Comparison of ENCODE assay signal across 10 cellular contexts in the genomic region with DNA sequence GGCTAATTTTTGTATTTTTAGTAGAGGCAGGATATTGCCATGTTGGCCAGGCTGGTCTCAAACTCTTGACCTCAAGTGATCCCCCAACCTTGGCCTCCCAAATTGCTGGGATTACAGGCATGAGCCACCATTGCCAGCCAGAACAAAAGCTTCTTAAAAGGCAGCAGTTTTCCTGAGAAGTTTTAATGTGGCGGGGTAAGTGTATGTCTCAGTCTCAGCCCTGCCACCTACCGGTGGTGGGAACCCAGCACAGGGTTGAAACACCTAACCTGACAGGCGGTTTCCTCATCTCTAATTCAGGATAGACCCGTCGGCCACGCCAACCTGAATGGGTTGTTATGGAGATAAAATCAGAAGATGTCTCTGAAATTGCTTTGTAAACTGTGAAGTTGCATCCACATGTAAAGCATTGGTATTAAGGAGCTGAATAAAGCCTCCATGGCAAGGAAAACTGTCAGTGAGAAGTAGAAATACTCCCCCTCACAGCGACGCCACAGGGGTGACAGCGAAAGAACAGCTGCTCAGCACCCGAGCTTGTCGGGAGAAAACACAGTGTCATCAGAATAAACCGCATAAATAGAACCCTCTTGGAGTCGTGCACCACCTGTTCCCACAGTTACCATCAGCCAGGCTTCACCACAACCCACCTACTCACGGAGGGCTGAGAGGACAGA.
DNase-seq lines count a peak whose midpoint lies in the region; ATAC-seq and TF ChIP-seq lines count a peak whose summit lies in the region.
"Had no signal": no experiment of that assay in that cellular context is flagged by ENCODE, and none has a peak within 500 bp of the region (broad histone marks: within the 10 kb centered on the region; RNA-seq: fewer than 3 reads in every experiment).

No MANE protein-coding gene starts in this region.

- no peak for ATAC-seq in GM19463 (IDR thresholded peaks at IDR 0.05; ENCODE audit: unreplicated experiment)
- ATAC-seq: T-cell had no signal

- H3K27ac Mint-ChIP-seq in nephron = peak overlapping the region; percentile 93 to 96 (median 93)
- H3K27ac Mint-ChIP-seq in T-helper 2 cell treated with Interferon-gamma antibody and Interleukin-4, amounts not matched to agents 5 μg/mL and 100 μg/mL, for 36 hours = no peak overlapping the region
- H3K27ac Mint-ChIP-seq: T-cell had no signal

- peaks cover 81% of the 10 kb centered on the region for H3K4me1 Mint-ChIP-seq in nephron
- peaks cover 2% of the 10 kb centered on the region for H3K4me1 Mint-ChIP-seq in T-helper 2 cell treated with Interferon-gamma antibody and Interleukin-4, amounts not matched to agents 5 μg/mL and 100 μg/mL, for 36 hours (ENCODE audit: low read depth)

- H3K27me3 Mint-ChIP-seq in nephron (ENCODE audit: low read depth) = no peaks in the 10 kb centered on the region
- no peaks in the 10 kb centered on the region for H3K27me3 Mint-ChIP-seq in T-helper 2 cell treated with Interferon-gamma antibody and Interleukin-4, amounts not matched to agents 5 μg/mL and 100 μg/mL, for 36 hours (ENCODE audit: low read depth)

- no peaks in the 10 kb centered on the region for H3K9me3 Mint-ChIP-seq in nephron
- H3K9me3 Mint-ChIP-seq in T-helper 2 cell treated with Interferon-gamma antibody and Interleukin-4, amounts not matched to agents 5 μg/mL and 100 μg/mL, for 36 hours = no peaks in the 10 kb centered on the region
- H3K9me3 Mint-ChIP-seq: T-cell had no signal

- DNase-seq in DMS53 treated with DMSO at 0.1 percent for 48 hours (lab: John Stamatoyannopoulos, UW; ENCODE audit: unreplicated experiment) (peak; percentile 57), HCEC 1CT (peak; percentile 27), OCI-M1 (lab: John Stamatoyannopoulos, UW) (peak; percentile 66), choroid plexus epithelial cell (ENCODE audit: low read depth) (peak; percentile 60), NCI-H1048 (lab: John Stamatoyannopoulos, UW) (no peak)
- DNase-seq in T-helper 2 cell treated with Interferon-gamma antibody and Interleukin-4, amounts not matched to agents 5 μg/mL and 100 μg/mL, for 36 hours (ENCODE audit: low spot score) = no peak

- peak; percentile 73 for TF ChIP-seq CTCF in choroid plexus epithelial cell (conservative IDR thresholded peaks at IDR 0.05; ENCODE audit: low read depth, low read length)
- peak; percentile 41 to 50 (median 50) for TF ChIP-seq CTCF in nephron (IDR thresholded peaks at IDR 0.05; ENCODE audit: unreplicated experiment in 3 of 3)

- peak overlapping the region; percentile 52 to 59 (median 58) for H3K4me3 Mint-ChIP-seq in nephron
- H3K4me3 Mint-ChIP-seq in T-helper 2 cell treated with Interferon-gamma antibody and Interleukin-4, amounts not matched to agents 5 μg/mL and 100 μg/mL, for 36 hours = no peak overlapping the region
- H3K4me3 Mint-ChIP-seq: T-cell had no signal

- H3K4me3 ChIP-seq in choroid plexus epithelial cell (ENCODE audit: low read depth, low read length) = no peak overlapping the region
- H3K4me3 ChIP-seq: lung had no signal

- H3K36me3 Mint-ChIP-seq in nephron (ENCODE audit: low read depth) = no peaks in the 10 kb centered on the region
- no peaks in the 10 kb centered on the region for H3K36me3 Mint-ChIP-seq in T-helper 2 cell treated with Interferon-gamma antibody and Interleukin-4, amounts not matched to agents 5 μg/mL and 100 μg/mL, for 36 hours (ENCODE audit: low read depth)
- H3K36me3 Mint-ChIP-seq: T-cell had no signal

Comparison
In these comparisons a context has a peak if more than half of its experiments do, and no peak if none do; other contexts are left out.
1. DNase-seq: peak in DMS53 treated with DMSO at 0.1 percent for 48 hours (single experiment), HCEC 1CT (single experiment), OCI-M1 (single experiment) and choroid plexus epithelial cell (single experiment); none in T-helper 2 cell treated with Interferon-gamma antibody and Interleukin-4, amounts not matched to agents 5 μg/mL and 100 μg/mL, for 36 hours (single experiment) and NCI-H1048 (single experiment).